8 cellular contexts compared by ENCODE assay signal in the genomic region with DNA sequence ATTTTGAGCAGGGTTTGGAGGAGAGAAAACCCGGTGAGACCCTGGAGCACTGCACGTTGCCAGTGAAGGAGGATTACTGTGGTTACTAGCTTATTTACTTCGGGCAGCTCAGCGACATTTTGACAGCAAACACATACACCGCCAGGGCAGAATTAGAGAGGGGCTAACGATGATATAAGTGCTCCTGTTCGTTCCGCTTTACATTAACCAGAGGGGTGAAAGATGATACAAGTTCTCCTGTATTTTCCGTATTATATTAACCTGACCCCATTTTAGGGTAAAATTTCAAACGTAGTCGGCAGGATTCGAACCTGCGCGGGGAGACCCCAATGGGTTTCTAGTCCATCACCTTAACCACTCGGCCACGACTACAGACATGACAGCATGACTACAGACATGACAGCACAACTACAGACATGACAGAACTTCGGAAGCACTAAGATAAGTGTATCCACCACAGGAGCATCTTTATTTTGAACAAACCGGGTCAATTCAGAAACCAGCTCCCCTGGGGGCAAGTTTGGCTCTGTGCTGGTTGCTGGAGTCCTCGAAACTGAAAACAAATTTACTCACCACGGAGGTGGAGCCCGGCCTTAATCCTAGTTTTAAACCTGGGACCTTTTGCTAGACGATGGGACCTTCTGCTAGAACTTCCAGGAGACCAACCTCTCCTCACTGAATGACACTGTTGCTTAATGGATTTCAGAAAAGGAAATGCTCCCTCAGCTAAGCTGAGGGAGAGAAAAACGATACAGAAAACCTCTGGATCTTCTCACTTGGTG.
A peak's percentile ranks its signal among the peaks of the same experiment; 100 is the strongest.
DNase-seq lines count a peak whose midpoint lies in the region; ATAC-seq, FAIRE-seq and TF ChIP-seq lines count a peak whose summit lies in the region.

No MANE protein-coding gene starts in this region.

- intact Hi-C loops in left colon (cut with DNase I, micrococcal nuclease): no loop called here

- FAIRE-seq in GM12892 (lab: Jason Lieb, UNC): peak; percentile 61

- DNase-seq in GM12892 (ENCODE audit: insufficient read length) (peak; percentile 24), SHP77 treated with DMSO at 0.1 percent for 48 hours (lab: John Stamatoyannopoulos, UW) (peak; percentile 85), erythroblast (lab: John Stamatoyannopoulos, UW) (peak; percentile 80 to 84), left colon (no peak), AG08396 (ENCODE audit: low spot score) (no peak)

- no peak for TF ChIP-seq POLR2A in GM12892 (IDR thresholded peaks at IDR 0.05; ENCODE audit: low read depth, low read length)
- no peak for TF ChIP-seq POLR2A in erythroblast (IDR thresholded peaks at IDR 0.05; ENCODE audit: low read length)

- ATAC-seq in HG02884 (IDR thresholded peaks at IDR 0.05; ENCODE audit: unreplicated experiment) (peak; percentile 69), left colon (no peak), HG03469 (IDR thresholded peaks at IDR 0.05; ENCODE audit: unreplicated experiment) (no peak), GM19452 (IDR thresholded peaks at IDR 0.05; ENCODE audit: unreplicated experiment) (no peak)

Comparison
In these comparisons a context has a peak if more than half of its experiments do, and no peak if none do; other contexts are left out.
1. DNase-seq: peak in GM12892 (single experiment), SHP77 treated with DMSO at 0.1 percent for 48 hours (single experiment) and erythroblast (2 of 2); none in left colon (0 of 2) and AG08396 (single experiment).